ENCODE assay signal across 7 cellular contexts in the genomic region with DNA sequence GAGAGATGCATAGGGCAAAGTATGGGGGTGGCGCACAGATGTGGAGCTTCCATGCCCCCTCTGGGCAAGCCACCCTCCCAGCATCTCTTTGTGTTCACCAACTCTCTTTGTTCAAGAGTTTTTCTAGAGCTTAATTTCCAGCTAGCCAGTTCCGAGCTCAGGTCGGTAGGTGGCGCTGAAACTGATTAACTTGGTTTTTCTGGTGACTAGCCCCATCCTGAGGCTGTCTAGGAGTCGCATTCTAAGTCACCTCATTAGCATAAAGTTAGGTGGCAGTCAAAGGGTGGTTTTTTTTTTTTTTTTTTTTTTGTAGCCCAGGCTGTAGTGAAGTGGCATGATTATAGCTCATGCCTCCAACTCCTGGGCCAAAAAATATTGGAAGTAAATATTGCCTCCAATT.
DNase-seq lines count a peak whose midpoint lies in the region; ATAC-seq and TF ChIP-seq lines count a peak whose summit lies in the region.

No MANE protein-coding gene starts in this region.

- H3K36me3 ChIP-seq in GM06990 (ENCODE audit: control insufficient read depth, insufficient read depth, low read length): no peaks in the 10 kb centered on the region

- H3K27me3 ChIP-seq in GM06990 (replicated peaks; ENCODE audit: control insufficient read depth, insufficient read depth, low read length): no peaks in the 10 kb centered on the region

- ATAC-seq in GM21717 (IDR thresholded peaks at IDR 0.05; ENCODE audit: unreplicated experiment): peak; percentile 70

- TF ChIP-seq CTCF in GM06990 (IDR thresholded peaks at IDR 0.05; ENCODE audit: insufficient read depth, low read length, poor library complexity, severe bottlenecking): peak; percentile 60

- DNase-seq in GM06990 (ENCODE audit: extremely low read depth, insufficient read length) (peak; percentile 9), NCI-H69 (lab: John Stamatoyannopoulos, UW) (peak; percentile 58), dermis microvascular lymphatic vessel endothelial cell (ENCODE audit: low read depth in 2 of 2) (peak; percentile 10 to 46), SHP77 (lab: John Stamatoyannopoulos, UW) (no peak), NCI-H2081 treated with DMSO at 0.1 percent for 48 hours (lab: John Stamatoyannopoulos, UW) (no peak)
- DNase-seq in stimulated activated CD4-positive, alpha-beta T cell treated with anti-CD3 and anti-CD28 coated beads, Interleukin-4, amount 100 ng/mL, for 24 hours: peak; percentile 18

- H3K4me3 ChIP-seq in GM06990 (replicated peaks; ENCODE audit: low read depth, low read length): no peak overlapping the region

Comparison
In these comparisons a context has a peak if more than half of its experiments do, and no peak if none do; other contexts are left out.
1. DNase-seq: peak in GM06990 (single experiment), NCI-H69 (single experiment), dermis microvascular lymphatic vessel endothelial cell (2 of 2) and stimulated activated CD4-positive, alpha-beta T cell treated with anti-CD3 and anti-CD28 coated beads, Interleukin-4, amount 100 ng/mL, for 24 hours (single experiment); none in SHP77 (0 of 2) and NCI-H2081 treated with DMSO at 0.1 percent for 48 hours (single experiment).